In genomic region chr6:30626484-30627366, GRCh38 we compare ENCODE assay signal across 9 cellular contexts. TPM values are rescaled to one million over a fixed set of nuclear protein-coding genes. Genes with fewer than 3 reads are reported as not detected.
A peak's percentile ranks its signal among the peaks of the same experiment; 100 is the strongest.
DNase-seq lines count a peak whose midpoint lies in the region; ATAC-seq, FAIRE-seq and TF ChIP-seq lines count a peak whose summit lies in the region.
"Had no signal": no experiment of that assay in that cellular context is flagged by ENCODE, and none has a peak within 500 bp of the region (broad histone marks: within the 10 kb centered on the region; RNA-seq: fewer than 3 reads in every experiment).

ATAT1 (plus strand) TSS chr6:30626874.

- H3K27me3 ChIP-seq in mucosa of stomach (ENCODE audit: control insufficient read depth, insufficient read depth, low read length): no peaks in the 10 kb centered on the region

- peak; percentile 74 for FAIRE-seq in HTR-8/SVneo (lab: Jason Lieb, UNC)
- FAIRE-seq: colon had no signal

- H2AFZ ChIP-seq in OCI-LY7 (ENCODE audit: low read length): peak within 1 kb of the TSS; percentile 80

- CTCF ChIA-PET in OCI-LY7 (lab: Charles Lee; ENCODE audit: unreplicated experiment): interaction anchor here (0.6 kb wide), 1 partner anchor 102 kb away, joined by 3 read pairs; no protein-coding TSS in a partner anchor

- peak within 1 kb of the TSS; percentile 99 for H3K4me2 ChIP-seq in OCI-LY7 (ENCODE audit: low read length)

- peak within 1 kb of the TSS; percentile 98 for H3K9ac ChIP-seq in mucosa of stomach (ENCODE audit: low read length)

- peaks cover 63% of the 10 kb centered on the region for H3K36me3 ChIP-seq in OCI-LY7 (ENCODE audit: insufficient read depth, low read length)
- peaks cover 8% of the 10 kb centered on the region for H3K36me3 ChIP-seq in mucosa of stomach (ENCODE audit: control insufficient read depth, insufficient read depth, low read length)

- intact Hi-C loops in OCI-LY7 (cut with micrococcal nuclease; ENCODE audit: unreplicated experiment): loop anchor here (2.0 kb wide), 1 partner anchor 46 kb away; the partner anchor contains the start of gene DHX16

- H3K27ac ChIP-seq in C4-2B (peak within 1 kb of the TSS; percentile 76), OCI-LY7 (ENCODE audit: low read depth, low read length, poor library complexity, severe bottlenecking) (peak within 1 kb of the TSS; percentile 32)

- no peaks in the 10 kb centered on the region for H3K79me2 ChIP-seq in OCI-LY7 (ENCODE audit: insufficient read depth, low read depth, low read length)

- TSS peak; percentile 36 for BruUV-seq in OCI-LY7 (replicated peaks; lab: Mats Ljungman, UMichigan)

- DNase-seq in HTR-8/SVneo (ENCODE audit: insufficient read length, low spot score) (peak; percentile 92), OCI-LY7 (ENCODE audit: low spot score) (peak; percentile 87), erythroblast (lab: John Stamatoyannopoulos, UW) (peak; percentile 85 to 89)
- peak; percentile 90 for DNase-seq in activated T-cell treated with anti-CD3 and anti-CD28 coated beads, Interleukin-2, amount 50 U/mL, for 1 hour
- DNase-seq in stimulated activated CD8-positive, alpha-beta memory T cell treated with anti-CD3 and anti-CD28 coated beads, Interleukin-4, amount 100 ng/mL, for 48 hours: peak; percentile 93

- peak; percentile 76 for TF ChIP-seq POLR2A in erythroblast (IDR thresholded peaks at IDR 0.05; ENCODE audit: low read length)

- TF ChIP-seq CTCF in C4-2B (conservative IDR thresholded peaks at IDR 0.05) (no peak; the same call in 1 of the 2 replicates), OCI-LY7 (conservative IDR thresholded peaks at IDR 0.05; ENCODE audit: low read length) (peak; percentile 69)

- peak within 1 kb of the TSS; percentile 87 for H3K4me3 ChIP-seq in OCI-LY7 (ENCODE audit: low read depth, low read length, poor library complexity, severe bottlenecking)
- H3K4me3 ChIP-seq in mucosa of stomach (ENCODE audit: low read length): peak within 1 kb of the TSS; percentile 95

- POLR2A ChIA-PET in OCI-LY7 (lab: Charles Lee): interaction anchor here (1.0 to 1.6 kb wide), 2 partner anchors 14 to 15 kb away, joined by 3 to 5 read pairs; no protein-coding TSS in a partner anchor

- no peaks in the 10 kb centered on the region for H3K9me2 ChIP-seq in OCI-LY7 (ENCODE audit: insufficient read depth, low read length)

- H3K4me1 ChIP-seq in OCI-LY7 (ENCODE audit: insufficient read depth, low read length, poor library complexity, severe bottlenecking) (peaks cover 15% of the 10 kb centered on the region), mucosa of stomach (ENCODE audit: control insufficient read depth, insufficient read depth, low read length) (peaks cover 18% of the 10 kb centered on the region)

- peak; percentile 86 for ATAC-seq in GM19455 (IDR thresholded peaks at IDR 0.05; ENCODE audit: unreplicated experiment)

- H4K20me1 ChIP-seq in OCI-LY7 (ENCODE audit: insufficient read depth, low read length): no peaks in the 10 kb centered on the region

- no peaks in the 10 kb centered on the region for H3K9me3 ChIP-seq in OCI-LY7 (ENCODE audit: low read length)
- no peaks in the 10 kb centered on the region for H3K9me3 ChIP-seq in mucosa of stomach (ENCODE audit: control insufficient read depth, low read length)

RNA-seq across cellular contexts. Expression of gene ATAT1, which starts in this region (rescaled TPM):
- total RNA-seq in OCI-LY7 (2014; rRNA removed; shearing (Covaris generic)): 4.7 and 10.4 TPM in 2 replicates
- total RNA-seq in OCI-LY7 (2022): 17.8 and 19.6 TPM in 2 replicates

Comparison
In these comparisons a context has a peak if more than half of its experiments do, and no peak if none do; other contexts are left out.
1. Peak in every context shown above with its lines: DNase-seq, ATAC-seq, H3K4me3 ChIP-seq and H3K27ac ChIP-seq.